In genomic region chr12:68821357-68822188, GRCh38 we compare ENCODE assay signal across 1 cellular context.
TF ChIP-seq lines count a peak whose summit lies in the region.

No MANE protein-coding gene starts in this region.

TF ChIP-seq in WTC11, 78 proteins besides CTCF, POLR2A, EP300 and RAD21:
- TF ChIP-seq USF1 (CRISPR knock-in tag; IDR thresholded peaks at IDR 0.05) (no peak), NR1H2 (CRISPR knock-in tag; IDR thresholded peaks at IDR 0.05) (no peak), E2F1 (CRISPR knock-in tag; IDR thresholded peaks at IDR 0.05) (no peak), E2F4 (CRISPR knock-in tag; IDR thresholded peaks at IDR 0.05; ENCODE audit: borderline replicate concordance, low read depth) (no peak), HMGXB4 (CRISPR knock-in tag; IDR thresholded peaks at IDR 0.05) (no peak), RORB (CRISPR knock-in tag; IDR thresholded peaks at IDR 0.05) (no peak), PRRX2 (CRISPR knock-in tag; IDR thresholded peaks at IDR 0.05) (no peak), ZBTB43 (CRISPR knock-in tag; IDR thresholded peaks at IDR 0.05) (no peak), E2F5 (CRISPR knock-in tag; IDR thresholded peaks at IDR 0.05) (no peak), PREB (CRISPR knock-in tag; IDR thresholded peaks at IDR 0.05; ENCODE audit: borderline replicate concordance) (no peak), CREM (CRISPR knock-in tag; IDR thresholded peaks at IDR 0.05) (no peak), TEAD1 (CRISPR knock-in tag; IDR thresholded peaks at IDR 0.05) (no peak), EMX1 (CRISPR knock-in tag; IDR thresholded peaks at IDR 0.05) (no peak), FOXP4 (CRISPR knock-in tag; IDR thresholded peaks at IDR 0.05) (no peak), PRDM15 (CRISPR knock-in tag; IDR thresholded peaks at IDR 0.05) (no peak), ATF1 (CRISPR knock-in tag; IDR thresholded peaks at IDR 0.05) (no peak)
